ENCODE assay signal across 8 cellular contexts in the genomic region with DNA sequence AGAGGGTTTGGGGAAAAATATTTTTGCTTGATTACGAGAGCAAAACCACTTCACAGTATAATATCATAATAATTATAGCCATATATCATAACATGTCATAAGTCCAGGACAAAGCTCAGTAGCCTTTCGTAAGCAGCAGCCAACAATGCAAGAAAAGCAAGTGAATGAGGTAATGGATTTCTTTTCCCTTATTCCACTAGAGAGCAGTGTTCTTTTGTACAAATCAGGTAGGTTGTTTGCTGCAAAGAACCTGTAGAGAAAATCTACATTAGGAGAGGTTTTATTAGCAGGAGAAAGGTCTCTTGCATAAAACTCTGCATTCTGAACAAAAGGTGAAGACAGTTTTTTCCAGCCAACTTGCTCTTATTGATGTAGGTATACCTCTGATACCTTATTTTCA.
A peak's percentile ranks its signal among the peaks of the same experiment; 100 is the strongest.
DNase-seq lines count a peak whose midpoint lies in the region; ATAC-seq and TF ChIP-seq lines count a peak whose summit lies in the region.

No MANE protein-coding gene starts in this region.

- no peak overlapping the region for H3K9ac ChIP-seq in liver (ENCODE audit: low read depth in 1 of 2, low read length in 2 of 2)

- H3K27ac ChIP-seq in liver (ENCODE audit: low read depth in 1 of 2, low read length in 2 of 2): no peak overlapping the region

- H3K9me3 ChIP-seq in liver (ENCODE audit: control insufficient read depth in 4 of 4, low read length in 3 of 4): no peaks in the 10 kb centered on the region

- H3K4me1 ChIP-seq in liver (ENCODE audit: control insufficient read depth in 4 of 4, insufficient read depth in 4 of 4, low read length in 3 of 4): no peaks in the 10 kb centered on the region

- H3K4me3 ChIP-seq in liver (ENCODE audit: low read depth in 1 of 3, low read length in 3 of 3): no peak overlapping the region

- DNase-seq in AG20443 (ENCODE audit: low spot score) (peak; percentile 11), LHCN-M2 (ENCODE audit: low read depth) (peak; percentile 53), amniotic epithelial cell (ENCODE audit: low read depth) (peak; percentile 84), SKM-1 treated with dmso at 0.1 percent for 144 hours (lab: John Stamatoyannopoulos, UW; ENCODE audit: unreplicated experiment) (no peak)
- DNase-seq in activated CD4-positive, alpha-beta T cell treated with anti-CD3 and anti-CD28 coated beads for 4 hours: no peak

- no peaks in the 10 kb centered on the region for H3K36me3 ChIP-seq in liver (ENCODE audit: control insufficient read depth in 4 of 4, insufficient read depth in 3 of 4, low read depth in 1 of 4, low read length in 3 of 4)

- no peak for ATAC-seq in HG03108 (IDR thresholded peaks at IDR 0.05; ENCODE audit: unreplicated experiment)
- ATAC-seq in GM21737 (IDR thresholded peaks at IDR 0.05; ENCODE audit: unreplicated experiment): no peak

- WGBS in liver: 34% methylated on average over 2 of the region's 2 CpGs

- peak; percentile 17 for TF ChIP-seq CTCF in liver (IDR thresholded peaks at IDR 0.05; ENCODE audit: low read depth, low read length, missing input control)

- no peaks in the 10 kb centered on the region for H3K27me3 ChIP-seq in liver (ENCODE audit: control insufficient read depth in 4 of 4, insufficient read depth in 4 of 4, low read length in 3 of 4)

- TF ChIP-seq RAD21 in liver (IDR thresholded peaks at IDR 0.05): peak; percentile 71 to 72

TF ChIP-seq in liver, 16 proteins besides CTCF, POLR2A, EP300 and RAD21:
- TF ChIP-seq HNF4A (conservative IDR thresholded peaks at IDR 0.05): no peak
- no peak for TF ChIP-seq TAF1 (conservative IDR thresholded peaks at IDR 0.05)
- no peak for TF ChIP-seq FOXA2 (IDR thresholded peaks at IDR 0.05)
- TF ChIP-seq EGR1 (IDR thresholded peaks at IDR 0.05; ENCODE audit: low read depth in 2 of 2): no peak
- no peak for TF ChIP-seq FOXA1 (IDR thresholded peaks at IDR 0.05)
- no peak for TF ChIP-seq HNF4G (IDR thresholded peaks at IDR 0.05)
- TF ChIP-seq JUND (IDR thresholded peaks at IDR 0.05): no peak
- no peak for TF ChIP-seq NR2F2 (IDR thresholded peaks at IDR 0.05)
- TF ChIP-seq GABPA (IDR thresholded peaks at IDR 0.05 in 1 of 2, conservative IDR thresholded peaks at IDR 0.05 in 1 of 2): no peak
- TF ChIP-seq, protein P1, sequence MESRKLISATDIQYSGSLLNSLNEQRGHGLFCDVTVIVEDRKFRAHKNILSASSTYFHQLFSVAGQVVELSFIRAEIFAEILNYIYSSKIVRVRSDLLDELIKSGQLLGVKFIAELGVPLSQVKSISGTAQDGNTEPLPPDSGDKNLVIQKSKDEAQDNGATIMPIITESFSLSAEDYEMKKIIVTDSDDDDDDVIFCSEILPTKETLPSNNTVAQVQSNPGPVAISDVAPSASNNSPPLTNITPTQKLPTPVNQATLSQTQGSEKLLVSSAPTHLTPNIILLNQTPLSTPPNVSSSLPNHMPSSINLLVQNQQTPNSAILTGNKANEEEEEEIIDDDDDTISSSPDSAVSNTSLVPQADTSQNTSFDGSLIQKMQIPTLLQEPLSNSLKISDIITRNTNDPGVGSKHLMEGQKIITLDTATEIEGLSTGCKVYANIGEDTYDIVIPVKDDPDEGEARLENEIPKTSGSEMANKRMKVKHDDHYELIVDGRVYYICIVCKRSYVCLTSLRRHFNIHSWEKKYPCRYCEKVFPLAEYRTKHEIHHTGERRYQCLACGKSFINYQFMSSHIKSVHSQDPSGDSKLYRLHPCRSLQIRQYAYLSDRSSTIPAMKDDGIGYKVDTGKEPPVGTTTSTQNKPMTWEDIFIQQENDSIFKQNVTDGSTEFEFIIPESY (IDR thresholded peaks at IDR 0.05): no peak
- TF ChIP-seq, protein P2, sequence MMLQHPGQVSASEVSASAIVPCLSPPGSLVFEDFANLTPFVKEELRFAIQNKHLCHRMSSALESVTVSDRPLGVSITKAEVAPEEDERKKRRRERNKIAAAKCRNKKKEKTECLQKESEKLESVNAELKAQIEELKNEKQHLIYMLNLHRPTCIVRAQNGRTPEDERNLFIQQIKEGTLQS (IDR thresholded peaks at IDR 0.05): no peak
- TF ChIP-seq YY1 (IDR thresholded peaks at IDR 0.05): no peak
- TF ChIP-seq, protein P3, sequence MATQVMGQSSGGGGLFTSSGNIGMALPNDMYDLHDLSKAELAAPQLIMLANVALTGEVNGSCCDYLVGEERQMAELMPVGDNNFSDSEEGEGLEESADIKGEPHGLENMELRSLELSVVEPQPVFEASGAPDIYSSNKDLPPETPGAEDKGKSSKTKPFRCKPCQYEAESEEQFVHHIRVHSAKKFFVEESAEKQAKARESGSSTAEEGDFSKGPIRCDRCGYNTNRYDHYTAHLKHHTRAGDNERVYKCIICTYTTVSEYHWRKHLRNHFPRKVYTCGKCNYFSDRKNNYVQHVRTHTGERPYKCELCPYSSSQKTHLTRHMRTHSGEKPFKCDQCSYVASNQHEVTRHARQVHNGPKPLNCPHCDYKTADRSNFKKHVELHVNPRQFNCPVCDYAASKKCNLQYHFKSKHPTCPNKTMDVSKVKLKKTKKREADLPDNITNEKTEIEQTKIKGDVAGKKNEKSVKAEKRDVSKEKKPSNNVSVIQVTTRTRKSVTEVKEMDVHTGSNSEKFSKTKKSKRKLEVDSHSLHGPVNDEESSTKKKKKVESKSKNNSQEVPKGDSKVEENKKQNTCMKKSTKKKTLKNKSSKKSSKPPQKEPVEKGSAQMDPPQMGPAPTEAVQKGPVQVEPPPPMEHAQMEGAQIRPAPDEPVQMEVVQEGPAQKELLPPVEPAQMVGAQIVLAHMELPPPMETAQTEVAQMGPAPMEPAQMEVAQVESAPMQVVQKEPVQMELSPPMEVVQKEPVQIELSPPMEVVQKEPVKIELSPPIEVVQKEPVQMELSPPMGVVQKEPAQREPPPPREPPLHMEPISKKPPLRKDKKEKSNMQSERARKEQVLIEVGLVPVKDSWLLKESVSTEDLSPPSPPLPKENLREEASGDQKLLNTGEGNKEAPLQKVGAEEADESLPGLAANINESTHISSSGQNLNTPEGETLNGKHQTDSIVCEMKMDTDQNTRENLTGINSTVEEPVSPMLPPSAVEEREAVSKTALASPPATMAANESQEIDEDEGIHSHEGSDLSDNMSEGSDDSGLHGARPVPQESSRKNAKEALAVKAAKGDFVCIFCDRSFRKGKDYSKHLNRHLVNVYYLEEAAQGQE (IDR thresholded peaks at IDR 0.05): no peak
- TF ChIP-seq, protein P4, sequence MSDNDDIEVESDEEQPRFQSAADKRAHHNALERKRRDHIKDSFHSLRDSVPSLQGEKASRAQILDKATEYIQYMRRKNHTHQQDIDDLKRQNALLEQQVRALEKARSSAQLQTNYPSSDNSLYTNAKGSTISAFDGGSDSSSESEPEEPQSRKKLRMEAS (IDR thresholded peaks at IDR 0.05): no peak
- TF ChIP-seq SP1 (IDR thresholded peaks at IDR 0.05): no peak
- no peak for TF ChIP-seq RXRA (IDR thresholded peaks at IDR 0.05)

Comparison
In these comparisons a context has a peak if more than half of its experiments do, and no peak if none do; other contexts are left out.
1. DNase-seq: peak in AG20443 (single experiment), LHCN-M2 (single experiment) and amniotic epithelial cell (single experiment); none in SKM-1 treated with dmso at 0.1 percent for 144 hours (single experiment) and activated CD4-positive, alpha-beta T cell treated with anti-CD3 and anti-CD28 coated beads for 4 hours (0 of 2).